In genomic region chr4:48490012-48490679, GRCh38 we compare ENCODE assay signal across 1 cellular context.
TF ChIP-seq lines count a peak whose summit lies in the region.

TSS of gene ZAR1 (plus strand) at chr4:48490252. CDS start at chr4:48490292, 40 bp downstream.

TF ChIP-seq in WTC11, 78 proteins besides CTCF, POLR2A, EP300 and RAD21 (continued from another document):
- no peak for TF ChIP-seq ZNF317 (CRISPR knock-in tag; IDR thresholded peaks at IDR 0.05; ENCODE audit: borderline replicate concordance, low read depth)
- TF ChIP-seq RELA (CRISPR knock-in tag; IDR thresholded peaks at IDR 0.05; ENCODE audit: borderline replicate concordance): 0 out of 2 replicates have a peak, but pooled peaks have one; percentile 60
- no peak for TF ChIP-seq ELF4 (CRISPR knock-in tag; IDR thresholded peaks at IDR 0.05; ENCODE audit: low read depth)
- TF ChIP-seq MAX (CRISPR knock-in tag; IDR thresholded peaks at IDR 0.05): 0 out of 2 replicates have a peak, but pooled peaks have one; percentile 38
- no peak for TF ChIP-seq SOX15 (CRISPR knock-in tag; IDR thresholded peaks at IDR 0.05)
- TF ChIP-seq CREB1 (CRISPR knock-in tag; IDR thresholded peaks at IDR 0.05): no peak
- no peak for TF ChIP-seq ZNF423 (CRISPR knock-in tag; IDR thresholded peaks at IDR 0.05)
- TF ChIP-seq NR3C1 (CRISPR knock-in tag; conservative IDR thresholded peaks at IDR 0.05; ENCODE audit: low read depth): no peak
- TF ChIP-seq CREM (CRISPR knock-in tag; IDR thresholded peaks at IDR 0.05): no peak
- 0 out of 2 replicates have a peak, but pooled peaks have one; percentile 3 for TF ChIP-seq SP1 (CRISPR knock-in tag; conservative IDR thresholded peaks at IDR 0.05)
- TF ChIP-seq FOXP4 (CRISPR knock-in tag; IDR thresholded peaks at IDR 0.05): 0 out of 2 replicates have a peak, but pooled peaks have one; percentile 20
- TF ChIP-seq ZNF396 (CRISPR knock-in tag; IDR thresholded peaks at IDR 0.05; ENCODE audit: borderline replicate concordance): no peak
- no peak for TF ChIP-seq RORB (CRISPR knock-in tag; IDR thresholded peaks at IDR 0.05)
- TF ChIP-seq ZNF219 (CRISPR knock-in tag; IDR thresholded peaks at IDR 0.05; ENCODE audit: borderline replicate concordance): no peak; the same call in 1 of the 2 replicates
- no peak for TF ChIP-seq NR1H2 (CRISPR knock-in tag; IDR thresholded peaks at IDR 0.05)
- TF ChIP-seq HMGXB4 (CRISPR knock-in tag; IDR thresholded peaks at IDR 0.05): 0 out of 2 replicates have a peak, but pooled peaks have one; percentile 9
- no peak for TF ChIP-seq USF1 (CRISPR knock-in tag; IDR thresholded peaks at IDR 0.05)
- no peak for TF ChIP-seq ATF3 (CRISPR knock-in tag; conservative IDR thresholded peaks at IDR 0.05)
- no peak for TF ChIP-seq USF2 (CRISPR knock-in tag; IDR thresholded peaks at IDR 0.05)
- no peak for TF ChIP-seq NFATC4 (CRISPR knock-in tag; IDR thresholded peaks at IDR 0.05)
- TF ChIP-seq ATF6 (CRISPR knock-in tag; IDR thresholded peaks at IDR 0.05): no peak
- no peak for TF ChIP-seq IRF1 (CRISPR knock-in tag; IDR thresholded peaks at IDR 0.05)
- no peak for TF ChIP-seq MYBL2 (CRISPR knock-in tag; IDR thresholded peaks at IDR 0.05)
- TF ChIP-seq ZBTB43 (CRISPR knock-in tag; IDR thresholded peaks at IDR 0.05): no peak
- no peak for TF ChIP-seq JAZF1 (CRISPR knock-in tag; IDR thresholded peaks at IDR 0.05)
- 0 out of 2 replicates have a peak, but pooled peaks have one; percentile 58 for TF ChIP-seq ARID4B (CRISPR knock-in tag; IDR thresholded peaks at IDR 0.05; ENCODE audit: borderline replicate concordance)
- TF ChIP-seq ZSCAN18 (CRISPR knock-in tag; IDR thresholded peaks at IDR 0.05): no peak
- TF ChIP-seq ZNF232 (CRISPR knock-in tag; IDR thresholded peaks at IDR 0.05): no peak
